ENCODE assay signal across 20 cellular contexts in the genomic region with DNA sequence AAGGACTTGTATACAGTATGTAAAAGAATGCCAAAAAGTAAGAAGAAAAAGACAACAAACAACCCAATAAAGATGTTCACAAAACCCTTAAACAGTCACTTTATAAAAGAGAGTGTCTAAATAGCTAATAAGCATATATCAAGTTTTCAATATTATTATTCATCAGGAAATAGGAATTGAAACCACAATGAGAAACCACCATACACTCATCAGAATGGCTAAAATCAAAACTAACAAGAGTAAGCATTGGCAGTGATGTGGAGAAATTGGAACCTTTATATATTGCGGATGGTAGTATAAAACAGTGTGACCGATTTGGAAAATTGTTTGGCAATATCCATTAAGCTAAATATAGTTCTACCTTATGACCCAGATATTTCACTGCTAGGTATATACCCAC.
DNase-seq lines count a peak whose midpoint lies in the region; TF ChIP-seq lines count a peak whose summit lies in the region.
"Had no signal": no experiment of that assay in that cellular context is flagged by ENCODE, and none has a peak within 500 bp of the region (broad histone marks: within the 10 kb centered on the region; RNA-seq: fewer than 3 reads in every experiment).

No MANE protein-coding gene starts in this region.

- no peaks in the 10 kb centered on the region for H3K27me3 ChIP-seq in BLaER1
- H3K27me3 ChIP-seq in BLaER1 treated with 17β-estradiol and CSF1 and Interleukin-3, amounts not matched to agents 10 nM and 100 nM: no peaks in the 10 kb centered on the region

- no peaks in the 10 kb centered on the region for H3K9me3 Mint-ChIP-seq in dendritic cell treated with granulocyte-macrophage colony-stimulating factor and Interleukin-4, amounts not matched to agents 40 ng/mL and 50 ng/mL, for 4 days
- H3K9me3 Mint-ChIP-seq: HFFc6 had no signal

- peaks cover 37% of the 10 kb centered on the region for H3K4me1 ChIP-seq in BLaER1
- peaks cover 23 to 35% (median 29%) of the 10 kb centered on the region in 10 experiments for H3K4me1 ChIP-seq in BLaER1 treated with 17β-estradiol and CSF1 and Interleukin-3, amounts not matched to agents 10 nM and 100 nM
- H3K4me1 ChIP-seq: HAP-1 had no signal

- intact Hi-C loops in dendritic cell treated with granulocyte-macrophage colony-stimulating factor and Interleukin-4, amounts not matched to agents 40 ng/mL and 50 ng/mL, for 4 days (cut with micrococcal nuclease): no loop called here

- peaks cover 28% of the 10 kb centered on the region for H3K27me3 Mint-ChIP-seq in dendritic cell treated with granulocyte-macrophage colony-stimulating factor and Interleukin-4, amounts not matched to agents 40 ng/mL and 50 ng/mL, for 4 days

- no peaks in the 10 kb centered on the region for H4K20me1 ChIP-seq in BLaER1
- H4K20me1 ChIP-seq in BLaER1 treated with 17β-estradiol and CSF1 and Interleukin-3, amounts not matched to agents 10 nM and 100 nM: no peaks in the 10 kb centered on the region

- no peaks in the 10 kb centered on the region for H3K36me3 ChIP-seq in BLaER1
- H3K36me3 ChIP-seq in BLaER1 treated with 17β-estradiol and CSF1 and Interleukin-3, amounts not matched to agents 10 nM and 100 nM: no peaks in the 10 kb centered on the region
- H3K36me3 ChIP-seq: HAP-1 had no signal

- H3K27ac ChIP-seq in BLaER1: no peak overlapping the region
- H3K27ac ChIP-seq in BLaER1 treated with 17β-estradiol and CSF1 and Interleukin-3, amounts not matched to agents 10 nM and 100 nM: no peak overlapping the region
- H3K27ac ChIP-seq: RWPE1, SK-N-MC had no signal

- no peak overlapping the region for H3K4me3 Mint-ChIP-seq in dendritic cell treated with granulocyte-macrophage colony-stimulating factor and Interleukin-4, amounts not matched to agents 40 ng/mL and 50 ng/mL, for 4 days
- H3K4me3 Mint-ChIP-seq: B cell; CD4-positive, CD25-positive, alpha-beta regulatory T cell; HFFc6; IgD-negative memory B cell had no signal

- no peaks in the 10 kb centered on the region for H3K36me3 Mint-ChIP-seq in dendritic cell treated with granulocyte-macrophage colony-stimulating factor and Interleukin-4, amounts not matched to agents 40 ng/mL and 50 ng/mL, for 4 days (ENCODE audit: low read depth)
- H3K36me3 Mint-ChIP-seq: CD4-positive, CD25-positive, alpha-beta regulatory T cell; IgD-negative memory B cell had no signal

- no peak overlapping the region for H3K4me3 ChIP-seq in BLaER1
- no peak overlapping the region for H3K4me3 ChIP-seq in BLaER1 treated with 17β-estradiol and CSF1 and Interleukin-3, amounts not matched to agents 10 nM and 100 nM
- H3K4me3 ChIP-seq: HAP-1, SK-N-MC had no signal

- H3K9me3 ChIP-seq in BLaER1: 0 out of 2 replicates have a peak, but pooled peaks cover 4% of the 10 kb centered on the region
- H3K9me3 ChIP-seq in BLaER1 treated with 17β-estradiol and CSF1 and Interleukin-3, amounts not matched to agents 10 nM and 100 nM (replicated peaks in 1 of 11): peaks cover 0 to 10% (median 6%) of the 10 kb centered on the region in 11 experiments; a peak in 9 of 22 replicates
- H3K9me3 ChIP-seq: HAP-1 had no signal

- H3K27ac Mint-ChIP-seq in dendritic cell treated with granulocyte-macrophage colony-stimulating factor and Interleukin-4, amounts not matched to agents 40 ng/mL and 50 ng/mL, for 4 days: peak overlapping the region; percentile 20
- H3K27ac Mint-ChIP-seq: B cell; CD4-positive, CD25-positive, alpha-beta regulatory T cell; HFFc6; IgD-negative memory B cell had no signal

- H3K4me2 ChIP-seq in BLaER1: peak overlapping the region; percentile 65
- peak overlapping the region; percentile 33 to 81 (median 62); a peak in 17 of 22 replicates for H3K4me2 ChIP-seq in BLaER1 treated with 17β-estradiol and CSF1 and Interleukin-3, amounts not matched to agents 10 nM and 100 nM

- DNase-seq in MV-4-11 (lab: John Stamatoyannopoulos, UW) (peak; percentile 3), NCI-H2107 (lab: John Stamatoyannopoulos, UW) (no peak), GM19240 (ENCODE audit: insufficient read length, low spot score) (no peak), GM10266 (ENCODE audit: extremely low spot score) (no peak)
- DNase-seq: CD4-positive, CD25-positive, alpha-beta regulatory T cell; GOT3; HFFc6; NCI-H2029; NCI-H446 treated with DMSO at 0.1 percent for 48 hours; NCI-H526; NCI-H82; SIG-M5 had no signal

- no peak overlapping the region for H3K9ac ChIP-seq in BLaER1
- H3K9ac ChIP-seq in BLaER1 treated with 17β-estradiol and CSF1 and Interleukin-3, amounts not matched to agents 10 nM and 100 nM: no peak overlapping the region

- no peak for TF ChIP-seq CTCF in GM10266 (IDR thresholded peaks at IDR 0.05; ENCODE audit: control insufficient read depth, insufficient read depth, low read depth, missing control alignments)

- H3K4me1 Mint-ChIP-seq in dendritic cell treated with granulocyte-macrophage colony-stimulating factor and Interleukin-4, amounts not matched to agents 40 ng/mL and 50 ng/mL, for 4 days (ENCODE audit: low read depth): peaks cover 20% of the 10 kb centered on the region
- H3K4me1 Mint-ChIP-seq: B cell had no signal
